Comparison of ENCODE assay signal across 8 cellular contexts in the genomic region with DNA sequence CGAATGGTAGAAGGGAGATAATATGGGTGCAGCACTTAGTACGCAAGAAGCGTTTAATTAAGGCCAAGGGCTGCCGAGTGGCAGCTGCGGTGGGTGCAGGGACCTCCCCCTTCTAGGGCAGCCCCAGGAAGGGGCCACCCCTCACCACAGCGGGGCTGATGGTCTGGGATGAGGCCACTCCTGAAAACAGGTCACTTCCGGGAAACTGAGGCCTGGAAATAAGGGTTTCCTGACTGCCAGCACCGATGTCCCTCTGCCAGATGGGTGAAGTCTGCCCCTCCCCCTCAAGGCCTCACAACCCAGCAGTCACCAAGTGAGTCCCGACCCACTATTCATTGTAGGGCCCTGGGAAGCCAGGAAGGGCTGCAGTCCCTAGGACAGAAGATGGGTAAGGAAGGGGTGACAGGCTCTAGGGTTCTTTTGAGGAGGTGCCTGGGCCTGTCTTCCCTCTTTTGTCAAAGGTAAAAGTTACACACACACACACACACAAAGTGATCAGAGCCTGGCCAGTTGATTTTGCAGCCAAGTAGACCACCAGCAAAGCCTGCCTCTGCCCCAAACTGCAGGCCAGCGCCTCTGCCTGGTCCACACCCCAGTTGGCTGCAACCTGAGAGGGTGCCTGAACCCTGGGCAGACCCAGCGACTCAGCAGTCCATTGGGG. TPM values are rescaled to one million over a fixed set of nuclear protein-coding genes. Genes with fewer than 3 reads are reported as not detected.
DNase-seq lines count a peak whose midpoint lies in the region; ATAC-seq lines count a peak whose summit lies in the region.

No MANE protein-coding gene starts in this region.

- H3K9me3 Mint-ChIP-seq in activated naive CD4-positive, alpha-beta T cell treated with anti-CD3 and anti-CD28 coated beads, Interleukin-2, amount 50 U/mL, for 72 hours = no peaks in the 10 kb centered on the region
- no peaks in the 10 kb centered on the region for H3K9me3 Mint-ChIP-seq in stimulated activated naive CD8-positive, alpha-beta T cell treated with anti-CD3 and anti-CD28 coated beads, Interleukin-15, amount 100 ng/mL, for 72 hours

- H3K9me3 ChIP-seq in iPS-18c (ENCODE audit: control insufficient read depth, insufficient read depth, low read length) = no peaks in the 10 kb centered on the region

- DNase-seq in NCI-H2081 (lab: John Stamatoyannopoulos, UW) (peak; percentile 54 to 70), NCI-H2081 treated with DMSO at 0.1 percent for 48 hours (lab: John Stamatoyannopoulos, UW) (no peak), SIG-M5 treated with dmso at 0.1 percent for 504 hours (lab: John Stamatoyannopoulos, UW; ENCODE audit: unreplicated experiment) (no peak), NCI-H128 (lab: John Stamatoyannopoulos, UW; ENCODE audit: unreplicated experiment) (no peak)
- peak in 1 of 2 donors; percentile 90 for DNase-seq in activated naive CD4-positive, alpha-beta T cell treated with anti-CD3 and anti-CD28 coated beads, Interleukin-2, amount 50 U/mL, for 72 hours (ENCODE audit: low spot score in 2 of 2)
- DNase-seq in stimulated activated naive CD8-positive, alpha-beta T cell treated with anti-CD3 and anti-CD28 coated beads, Interleukin-15, amount 100 ng/mL, for 72 hours = peak in 1 of 2 donors; percentile 78

- no peaks in the 10 kb centered on the region for H3K27me3 Mint-ChIP-seq in stimulated activated naive CD8-positive, alpha-beta T cell treated with anti-CD3 and anti-CD28 coated beads, Interleukin-15, amount 100 ng/mL, for 72 hours

- H3K4me3 Mint-ChIP-seq in stimulated activated naive CD8-positive, alpha-beta T cell treated with anti-CD3 and anti-CD28 coated beads, Interleukin-15, amount 100 ng/mL, for 72 hours = peak overlapping the region; percentile 76 to 81

- H3K36me3 Mint-ChIP-seq in activated naive CD4-positive, alpha-beta T cell treated with anti-CD3 and anti-CD28 coated beads, Interleukin-2, amount 50 U/mL, for 72 hours = peaks cover 3 to 28% of the 10 kb centered on the region in 2 donors

- H3K4me1 Mint-ChIP-seq in stimulated activated naive CD8-positive, alpha-beta T cell treated with anti-CD3 and anti-CD28 coated beads, Interleukin-15, amount 100 ng/mL, for 72 hours = peaks cover 95% of the 10 kb centered on the region

- peak; percentile 2 for ATAC-seq in HG03442 (IDR thresholded peaks at IDR 0.05; ENCODE audit: unreplicated experiment)
- peak in 1 of 2 donors; percentile 71 for ATAC-seq in activated naive CD4-positive, alpha-beta T cell treated with anti-CD3 and anti-CD28 coated beads, Interleukin-2, amount 50 U/mL, for 72 hours
- peak; percentile 64 for ATAC-seq in stimulated activated naive CD8-positive, alpha-beta T cell treated with anti-CD3 and anti-CD28 coated beads, Interleukin-15, amount 100 ng/mL, for 72 hours

- peak overlapping the region; percentile 81 to 95 for H3K27ac Mint-ChIP-seq in activated naive CD4-positive, alpha-beta T cell treated with anti-CD3 and anti-CD28 coated beads, Interleukin-2, amount 50 U/mL, for 72 hours
- peak overlapping the region; percentile 96 to 97 for H3K27ac Mint-ChIP-seq in stimulated activated naive CD8-positive, alpha-beta T cell treated with anti-CD3 and anti-CD28 coated beads, Interleukin-15, amount 100 ng/mL, for 72 hours

- peak overlapping the region; percentile 30 for H3K4me3 ChIP-seq in iPS-18c (ENCODE audit: insufficient read depth, low read depth, low read length)

RNA-seq across cellular contexts. Expression of a gene that starts 12.5 kb away (rescaled TPM):
- 100 to 1,000 TPM in 1 of 2 donors, 10 to 100 TPM in 1; 67.2 to 103 TPM for total RNA-seq in activated naive CD4-positive, alpha-beta T cell treated with anti-CD3 and anti-CD28 coated beads, Interleukin-2, amount 50 U/mL, for 72 hours

Comparison
In these comparisons a context has a peak if more than half of its experiments do, and no peak if none do; other contexts are left out.
1. DNase-seq: peak in NCI-H2081 (2 of 2); none in NCI-H2081 treated with DMSO at 0.1 percent for 48 hours (single experiment), SIG-M5 treated with dmso at 0.1 percent for 504 hours (single experiment) and NCI-H128 (single experiment).